Comparison of ENCODE assay signal across 9 cellular contexts in genomic region chr21:36070999-36071398, GRCh38. TPM values are rescaled to one million over a fixed set of nuclear protein-coding genes. Genes with fewer than 3 reads are reported as not detected.
A peak's percentile ranks its signal among the peaks of the same experiment; 100 is the strongest.
DNase-seq lines count a peak whose midpoint lies in the region; ATAC-seq, FAIRE-seq and TF ChIP-seq lines count a peak whose summit lies in the region.
"Had no signal": no experiment of that assay in that cellular context is flagged by ENCODE, and none has a peak within 500 bp of the region (broad histone marks: within the 10 kb centered on the region; RNA-seq: fewer than 3 reads in every experiment).

No MANE protein-coding gene starts in this region.

- no peak overlapping the region for H3K9ac ChIP-seq in rectal smooth muscle tissue (ENCODE audit: low read length)

- no peak overlapping the region for H3K27ac Mint-ChIP-seq in Calu3 (ENCODE audit: unreplicated experiment)

- intact Hi-C loops in Calu3 (cut with micrococcal nuclease; ENCODE audit: unreplicated experiment): no loop called here
- intact Hi-C loops in esophagus squamous epithelium (cut with DNase I): no loop called here

- ATAC-seq in GM19452 (IDR thresholded peaks at IDR 0.05; ENCODE audit: unreplicated experiment): no peak

- H3K4me1 Mint-ChIP-seq in Calu3 (ENCODE audit: low read depth, unreplicated experiment): peaks cover 21% of the 10 kb centered on the region

- H3K27me3 Mint-ChIP-seq in Calu3 (ENCODE audit: unreplicated experiment): no peaks in the 10 kb centered on the region

- FAIRE-seq in HTR-8/SVneo (lab: Jason Lieb, UNC): no peak

- H3K9me3 Mint-ChIP-seq in Calu3 (ENCODE audit: low read depth, unreplicated experiment): peaks cover 3% of the 10 kb centered on the region

- WGBS in esophagus squamous epithelium, 2 donors: 41 to 57% methylated on average over 6 to 7 of the region's 7 CpGs

- H3K4me1 ChIP-seq in esophagus squamous epithelium: peaks cover 3 to 68% (median 24%) of the 10 kb centered on the region in 3 donors
- H3K4me1 ChIP-seq in rectal smooth muscle tissue (ENCODE audit: control insufficient read depth, insufficient read depth, low read length): peaks cover 8% of the 10 kb centered on the region

- no peak for TF ChIP-seq CTCF in Calu3 (IDR thresholded peaks at IDR 0.05; ENCODE audit: unreplicated experiment)
- TF ChIP-seq CTCF in WI38 (IDR thresholded peaks at IDR 0.05; ENCODE audit: low read depth, low read length): no peak
- no peak for TF ChIP-seq CTCF in esophagus squamous epithelium (IDR thresholded peaks at IDR 0.05)

- H3K36me3 ChIP-seq in esophagus squamous epithelium (peaks cover 0 to 26% (median 4%) of the 10 kb centered on the region in 3 donors), rectal smooth muscle tissue (ENCODE audit: control insufficient read depth, insufficient read depth, low read length) (no peaks in the 10 kb centered on the region)

- CTCF ChIA-PET in Calu3 (lab: Charles Lee): no interaction called here

- peaks cover 0 to 5% (median 3%) of the 10 kb centered on the region in 3 donors for H3K9me3 ChIP-seq in esophagus squamous epithelium

- H3K4me3 ChIP-seq in WI38 (ENCODE audit: low read depth, low read length): peak overlapping the region; percentile 87
- H3K4me3 ChIP-seq in esophagus squamous epithelium: peak overlapping the region; percentile 78 to 94 (median 89)
- H3K4me3 ChIP-seq in rectal smooth muscle tissue (ENCODE audit: low read length): peak overlapping the region; percentile 56

- peak overlapping the region; percentile 93 for H3K4me3 Mint-ChIP-seq in Calu3 (ENCODE audit: low read depth, unreplicated experiment)

- H3K36me3 Mint-ChIP-seq in Calu3 (ENCODE audit: insufficient read depth, unreplicated experiment): peaks cover 23% of the 10 kb centered on the region

- no TSS peak for BruUV-seq in Calu3 (replicated peaks; lab: Mats Ljungman, UMichigan)

- H3K27ac ChIP-seq in esophagus squamous epithelium (peak overlapping the region; percentile 71 to 97 (median 94)), rectal smooth muscle tissue (ENCODE audit: low read depth, low read length) (no peak overlapping the region)

- no peak for DNase-seq in Calu3
- no peak for DNase-seq in esophagus squamous epithelium (lab: John Stamatoyannopoulos, UW)
- no peak for DNase-seq in HTR-8/SVneo (ENCODE audit: insufficient read length, low spot score)
- DNase-seq in iPS-NIHi11 (ENCODE audit: low spot score): no peak
- DNase-seq in CD1c-positive myeloid dendritic cell (ENCODE audit: extremely low spot score): no peak
- DNase-seq: NCI-H446 had no signal

- H3K27me3 ChIP-seq in esophagus squamous epithelium (no peaks in the 10 kb centered on the region), rectal smooth muscle tissue (ENCODE audit: control insufficient read depth, insufficient read depth, low read length) (no peaks in the 10 kb centered on the region)

- no peak for TF ChIP-seq POLR2A in esophagus squamous epithelium (IDR thresholded peaks at IDR 0.05)

RNA-seq across cellular contexts. Expression of gene CBR1, which starts 1.2 kb away (rescaled TPM):
- total RNA-seq in Calu3 (2022) (57.8 and 72.2 TPM in 2 replicates), esophagus squamous epithelium (100 to 1,000 TPM; 320 to 932 (median 584) TPM)

RNA-seq across cellular contexts. Expression of gene SETD4, which starts 10.7 kb away (rescaled TPM):
- total RNA-seq in Calu3 (2022): 20.1 and 24.7 TPM in 2 replicates
- 10 to 100 TPM in 3 of 4 donors, 1 to 10 TPM in 1; 9.9 to 30.1 (median 14.6) TPM for total RNA-seq in esophagus squamous epithelium
